In genomic region chr1:42420145-42420544, GRCh38 we compare ENCODE assay signal across 1 cellular context.
TF ChIP-seq lines count a peak whose summit lies in the region.

No MANE protein-coding gene starts in this region.

TF ChIP-seq in WTC11, 78 proteins besides CTCF, POLR2A, EP300 and RAD21 (continued from another document):
- no peak for TF ChIP-seq ARID4B (CRISPR knock-in tag; IDR thresholded peaks at IDR 0.05; ENCODE audit: borderline replicate concordance)
- TF ChIP-seq TCF7 (CRISPR knock-in tag; IDR thresholded peaks at IDR 0.05; ENCODE audit: low read depth), result no peak
- no peak for TF ChIP-seq NFATC4 (CRISPR knock-in tag; IDR thresholded peaks at IDR 0.05)
- TF ChIP-seq ATF3 (CRISPR knock-in tag; conservative IDR thresholded peaks at IDR 0.05), result no peak
- no peak for TF ChIP-seq SMAD4 (CRISPR knock-in tag; IDR thresholded peaks at IDR 0.05)
- no peak for TF ChIP-seq SMAD3 (CRISPR knock-in tag; IDR thresholded peaks at IDR 0.05; ENCODE audit: borderline replicate concordance)
- no peak for TF ChIP-seq PRDM15 (CRISPR knock-in tag; IDR thresholded peaks at IDR 0.05)
- TF ChIP-seq ATF2 (CRISPR knock-in tag; IDR thresholded peaks at IDR 0.05; ENCODE audit: borderline replicate concordance, low read depth), result no peak
- TF ChIP-seq ATF1 (CRISPR knock-in tag; IDR thresholded peaks at IDR 0.05), result no peak
- no peak for TF ChIP-seq RELA (CRISPR knock-in tag; IDR thresholded peaks at IDR 0.05; ENCODE audit: borderline replicate concordance)
- no peak for TF ChIP-seq ZNF671 (CRISPR knock-in tag; IDR thresholded peaks at IDR 0.05)
- no peak for TF ChIP-seq SP1 (CRISPR knock-in tag; conservative IDR thresholded peaks at IDR 0.05)
